In genomic region chr19:41792513-41793413, GRCh38 we compare ENCODE assay signal across 8 cellular contexts. TPM values are rescaled to one million over a fixed set of nuclear protein-coding genes. Genes with fewer than 3 reads are reported as not detected.
DNase-seq lines count a peak whose midpoint lies in the region; ATAC-seq and TF ChIP-seq lines count a peak whose summit lies in the region.

No MANE protein-coding gene starts in this region.

- no CpG with 5 or more reads among the region's 22 CpGs for WGBS in iPS DF 6.9 (ENCODE audit: insufficient coverage, insufficient read length)

- H3K4me1 ChIP-seq in HCT116 (ENCODE audit: control insufficient read depth in 1 of 2, insufficient read depth in 2 of 2, low read length in 2 of 2), result no peaks in the 10 kb centered on the region; a peak in 1 of 4 replicates
- H3K4me1 ChIP-seq in iPS DF 6.9 (ENCODE audit: control insufficient read depth, insufficient read depth, low read length), result no peaks in the 10 kb centered on the region

- ATAC-seq in HCT116, result peak; percentile 82
- peak; percentile 83 for ATAC-seq in SK-N-SH treated with all-trans-retinoic acid at 6 μM for 48 hours
- no peak for ATAC-seq in GM18517 (IDR thresholded peaks at IDR 0.05; ENCODE audit: unreplicated experiment)

- peak; percentile 58 for DNase-seq in HCT116 (ENCODE audit: low read depth, low spot score)
- peak; percentile 31 for DNase-seq in amniotic epithelial cell (ENCODE audit: low read depth)
- DNase-seq in iPS DF 6.9 (ENCODE audit: low read depth, low spot score), result peak; percentile 64
- DNase-seq in stimulated activated CD4-positive, alpha-beta T cell treated with anti-CD3 and anti-CD28 coated beads, Interleukin-4, amount 100 ng/mL, for 48 hours (ENCODE audit: low read depth in 2 of 2), result peak; percentile 46 to 52
- no peak for DNase-seq in NCI-H69 (lab: John Stamatoyannopoulos, UW)

- no peaks in the 10 kb centered on the region for H3K36me3 ChIP-seq in HCT116 (ENCODE audit: control insufficient read depth in 1 of 2, insufficient read depth in 2 of 2, low read length in 2 of 2)
- no peaks in the 10 kb centered on the region for H3K36me3 ChIP-seq in iPS DF 6.9 (ENCODE audit: control insufficient read depth, insufficient read depth, low read length)

- no peak overlapping the region for H3K9ac ChIP-seq in HCT116 (ENCODE audit: low read length)

- peak; percentile 60 for TF ChIP-seq RAD21 in HCT116 (IDR thresholded peaks at IDR 0.05; ENCODE audit: low read depth)

- peaks cover 26% of the 10 kb centered on the region; the same call in 1 of the 2 replicates for H3K27me3 ChIP-seq in HCT116 (ENCODE audit: insufficient read depth, low read length)
- no peaks in the 10 kb centered on the region for H3K27me3 ChIP-seq in iPS DF 6.9 (ENCODE audit: control insufficient read depth, insufficient read depth, low read length)

- no TSS peak for BruUV-seq in HCT116 (replicated peaks; lab: Mats Ljungman, UMichigan)

- no peaks in the 10 kb centered on the region for H4K20me1 ChIP-seq in HCT116 (ENCODE audit: insufficient read depth)

- peak overlapping the region; percentile 2; the same call in 1 of the 2 replicates for H3K4me2 ChIP-seq in HCT116 (ENCODE audit: low read length)

- H3K79me2 ChIP-seq in HCT116 (ENCODE audit: insufficient read depth, low read length), result no peaks in the 10 kb centered on the region

- H3K9me2 ChIP-seq in HCT116 (ENCODE audit: insufficient read depth), result no peaks in the 10 kb centered on the region

- POLR2A ChIA-PET in HCT116 (lab: Charles Lee), result interaction anchor here (0.9 kb wide), 1 partner anchor 15 kb away, joined by 3 read pairs; no protein-coding TSS in a partner anchor

- no peak overlapping the region for H3K4me3 ChIP-seq in HCT116 (replicated peaks in 1 of 2; ENCODE audit: low read depth in 1 of 2, low read length in 2 of 2)
- H3K4me3 ChIP-seq in iPS DF 6.9 (ENCODE audit: low read length), result no peak overlapping the region

- RAD21 ChIA-PET in HCT116 (lab: Charles Lee; ENCODE audit: low non-redundant PET in 1 of 2, low total read pairs in 2 of 2, uncharacterized antibody in 2 of 2, unreplicated experiment in 2 of 2), result interaction anchor here (1.0 kb wide), 2 partner anchors 28 to 29 kb away, joined by 3 read pairs; no protein-coding TSS in a partner anchor

- intact Hi-C loops in HCT116 (cut with micrococcal nuclease), result loop anchor here (1.0 to 5.0 kb wide), 3 partner anchors 29 to 165 kb away; partner anchors contain the start of gene RABAC1

- CTCF ChIA-PET in HCT116 (lab: Charles Lee), result interaction anchor here (0.8 to 5.1 kb wide), 23 partner anchors 8 to 855 kb away, joined by 3 to 80 read pairs (median 5); partner anchors contain the start of gene CEACAM6

- H3K9me3 ChIP-seq in HCT116 (ENCODE audit: control insufficient read depth in 1 of 2, insufficient read depth in 1 of 2, low read depth in 1 of 2, low read length in 2 of 2) (no peaks in the 10 kb centered on the region), iPS DF 6.9 (ENCODE audit: control insufficient read depth, insufficient read depth, low read length) (no peaks in the 10 kb centered on the region)

- TF ChIP-seq CTCF in C4-2B (conservative IDR thresholded peaks at IDR 0.05) (peak; percentile 79), HCT116 (IDR thresholded peaks at IDR 0.05 in 2 of 3, conservative IDR thresholded peaks at IDR 0.05 in 1 of 3; ENCODE audit: borderline replicate concordance in 1 of 3, insufficient read depth in 1 of 3, low read depth in 2 of 3, low read length in 2 of 3) (peak; percentile 85 to 89 (median 85))

- H3K27ac ChIP-seq in C4-2B (no peak overlapping the region), HCT116 (ENCODE audit: low read depth, low read length) (no peak overlapping the region), iPS DF 6.9 (ENCODE audit: low read length) (no peak overlapping the region)

- TF ChIP-seq POLR2A in HCT116 (IDR thresholded peaks at IDR 0.05; ENCODE audit: borderline replicate concordance, extremely low read depth, insufficient read depth, insufficient read length), result no peak

- H2AFZ ChIP-seq in HCT116 (ENCODE audit: low read depth, low read length, poor library complexity, severe bottlenecking), result peak overlapping the region; percentile 80

TF ChIP-seq in HCT116, 20 proteins besides CTCF, POLR2A, EP300 and RAD21:
- TF ChIP-seq CBX3 (IDR thresholded peaks at IDR 0.05; ENCODE audit: low read depth), result no peak
- TF ChIP-seq SIN3A (IDR thresholded peaks at IDR 0.05; ENCODE audit: low read depth), result no peak
- TF ChIP-seq, protein P1, sequence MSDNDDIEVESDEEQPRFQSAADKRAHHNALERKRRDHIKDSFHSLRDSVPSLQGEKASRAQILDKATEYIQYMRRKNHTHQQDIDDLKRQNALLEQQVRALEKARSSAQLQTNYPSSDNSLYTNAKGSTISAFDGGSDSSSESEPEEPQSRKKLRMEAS (IDR thresholded peaks at IDR 0.05), result peak; percentile 38; the same call in 1 of the 2 replicates

TF ChIP-seq in SK-N-SH treated with all-trans-retinoic acid at 6 μM for 48 hours, 23 proteins besides CTCF, POLR2A, EP300 and RAD21 (continues in another document):
- TF ChIP-seq BACH2 (CRISPR knock-in tag; IDR thresholded peaks at IDR 0.05; ENCODE audit: borderline replicate concordance) (no peak), TOX (CRISPR knock-in tag; IDR thresholded peaks at IDR 0.05; ENCODE audit: borderline replicate concordance) (no peak), OSR1 (CRISPR knock-in tag; IDR thresholded peaks at IDR 0.05) (no peak), ZNF70 (CRISPR knock-in tag; IDR thresholded peaks at IDR 0.05) (no peak), ESRRG (CRISPR knock-in tag; IDR thresholded peaks at IDR 0.05) (no peak), ARNTL (CRISPR knock-in tag; IDR thresholded peaks at IDR 0.05; ENCODE audit: borderline replicate concordance, low read depth) (no peak), ZNF565 (CRISPR knock-in tag; conservative IDR thresholded peaks at IDR 0.05; ENCODE audit: low read depth) (no peak), ZFP3 (CRISPR knock-in tag; IDR thresholded peaks at IDR 0.05) (no peak), ZNF8 (CRISPR knock-in tag; IDR thresholded peaks at IDR 0.05) (no peak), TCF4 (CRISPR knock-in tag; IDR thresholded peaks at IDR 0.05; ENCODE audit: borderline replicate concordance) (no peak), GLIS3 (CRISPR knock-in tag; IDR thresholded peaks at IDR 0.05) (no peak), PPARA (CRISPR knock-in tag; IDR thresholded peaks at IDR 0.05; ENCODE audit: borderline replicate concordance) (no peak)
- TF ChIP-seq, protein P2, sequence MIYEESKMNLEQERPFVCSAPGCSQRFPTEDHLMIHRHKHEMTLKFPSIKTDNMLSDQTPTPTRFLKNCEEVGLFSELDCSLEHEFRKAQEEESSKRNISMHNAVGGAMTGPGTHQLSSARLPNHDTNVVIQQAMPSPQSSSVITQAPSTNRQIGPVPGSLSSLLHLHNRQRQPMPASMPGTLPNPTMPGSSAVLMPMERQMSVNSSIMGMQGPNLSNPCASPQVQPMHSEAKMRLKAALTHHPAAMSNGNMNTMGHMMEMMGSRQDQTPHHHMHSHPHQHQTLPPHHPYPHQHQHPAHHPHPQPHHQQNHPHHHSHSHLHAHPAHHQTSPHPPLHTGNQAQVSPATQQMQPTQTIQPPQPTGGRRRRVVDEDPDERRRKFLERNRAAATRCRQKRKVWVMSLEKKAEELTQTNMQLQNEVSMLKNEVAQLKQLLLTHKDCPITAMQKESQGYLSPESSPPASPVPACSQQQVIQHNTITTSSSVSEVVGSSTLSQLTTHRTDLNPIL (CRISPR knock-in tag; IDR thresholded peaks at IDR 0.05; ENCODE audit: low read depth), result no peak
- TF ChIP-seq, protein P3, sequence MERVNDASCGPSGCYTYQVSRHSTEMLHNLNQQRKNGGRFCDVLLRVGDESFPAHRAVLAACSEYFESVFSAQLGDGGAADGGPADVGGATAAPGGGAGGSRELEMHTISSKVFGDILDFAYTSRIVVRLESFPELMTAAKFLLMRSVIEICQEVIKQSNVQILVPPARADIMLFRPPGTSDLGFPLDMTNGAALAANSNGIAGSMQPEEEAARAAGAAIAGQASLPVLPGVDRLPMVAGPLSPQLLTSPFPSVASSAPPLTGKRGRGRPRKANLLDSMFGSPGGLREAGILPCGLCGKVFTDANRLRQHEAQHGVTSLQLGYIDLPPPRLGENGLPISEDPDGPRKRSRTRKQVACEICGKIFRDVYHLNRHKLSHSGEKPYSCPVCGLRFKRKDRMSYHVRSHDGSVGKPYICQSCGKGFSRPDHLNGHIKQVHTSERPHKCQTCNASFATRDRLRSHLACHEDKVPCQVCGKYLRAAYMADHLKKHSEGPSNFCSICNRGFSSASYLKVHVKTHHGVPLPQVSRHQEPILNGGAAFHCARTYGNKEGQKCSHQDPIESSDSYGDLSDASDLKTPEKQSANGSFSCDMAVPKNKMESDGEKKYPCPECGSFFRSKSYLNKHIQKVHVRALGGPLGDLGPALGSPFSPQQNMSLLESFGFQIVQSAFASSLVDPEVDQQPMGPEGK (CRISPR knock-in tag; IDR thresholded peaks at IDR 0.05; ENCODE audit: borderline replicate concordance), result no peak
- TF ChIP-seq, protein P4, sequence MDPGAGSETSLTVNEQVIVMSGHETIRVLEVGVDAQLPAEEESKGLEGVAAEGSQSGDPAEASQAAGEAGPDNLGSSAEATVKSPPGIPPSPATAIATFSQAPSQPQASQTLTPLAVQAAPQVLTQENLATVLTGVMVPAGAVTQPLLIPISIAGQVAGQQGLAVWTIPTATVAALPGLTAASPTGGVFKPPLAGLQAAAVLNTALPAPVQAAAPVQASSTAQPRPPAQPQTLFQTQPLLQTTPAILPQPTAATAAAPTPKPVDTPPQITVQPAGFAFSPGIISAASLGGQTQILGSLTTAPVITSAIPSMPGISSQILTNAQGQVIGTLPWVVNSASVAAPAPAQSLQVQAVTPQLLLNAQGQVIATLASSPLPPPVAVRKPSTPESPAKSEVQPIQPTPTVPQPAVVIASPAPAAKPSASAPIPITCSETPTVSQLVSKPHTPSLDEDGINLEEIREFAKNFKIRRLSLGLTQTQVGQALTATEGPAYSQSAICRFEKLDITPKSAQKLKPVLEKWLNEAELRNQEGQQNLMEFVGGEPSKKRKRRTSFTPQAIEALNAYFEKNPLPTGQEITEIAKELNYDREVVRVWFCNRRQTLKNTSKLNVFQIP (CRISPR knock-in tag; IDR thresholded peaks at IDR 0.05; ENCODE audit: borderline replicate concordance, low read depth), result no peak

RNA-seq across cellular contexts. Expression of gene CEACAM3, which starts 3.6 kb away (rescaled TPM):
- not detected for total RNA-seq in HCT116 (2021; ENCODE audit: unreplicated experiment)
- polyA plus RNA-seq in HCT116 (2012), result not detected in 2 replicates

RNA-seq across cellular contexts. Expression of gene CEACAM6, which starts 37.4 kb away (rescaled TPM):
- 0.59 TPM for total RNA-seq in HCT116 (2021; ENCODE audit: unreplicated experiment)
- polyA plus RNA-seq in HCT116 (2012), result not detected in 2 replicates

RNA-seq across cellular contexts. Expression of gene LYPD4, which starts 51.7 kb away (rescaled TPM):
- total RNA-seq in HCT116 (2021; ENCODE audit: unreplicated experiment), result not detected
- not detected in 2 replicates for polyA plus RNA-seq in HCT116 (2012)

RNA-seq across cellular contexts. Expression of gene DMRTC2, which starts 52.1 kb away (rescaled TPM):
- not detected for total RNA-seq in HCT116 (2021; ENCODE audit: unreplicated experiment)
- polyA plus RNA-seq in HCT116 (2012), result not detected in 2 replicates
